In the genomic region with DNA sequence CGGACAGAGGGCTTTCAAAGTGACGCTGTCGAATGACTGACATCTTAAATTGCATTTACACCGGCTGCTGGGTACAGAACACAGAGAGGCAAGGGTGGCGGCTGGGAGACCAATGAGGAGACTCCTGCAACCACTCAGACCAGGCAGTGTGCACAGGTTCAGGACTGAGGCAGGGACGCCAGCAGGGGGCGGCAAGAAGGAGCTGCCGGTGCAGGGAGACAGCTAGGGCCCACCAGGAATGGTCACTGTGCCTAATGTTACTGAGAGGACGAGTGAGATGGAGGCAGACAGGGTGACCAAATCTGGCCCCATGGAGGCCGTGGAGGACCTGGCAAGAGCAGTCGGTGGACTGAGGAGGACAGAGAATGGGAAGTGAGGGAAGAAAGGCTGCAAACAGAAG, we compare ENCODE assay signal across 10 cellular contexts. TPM values are rescaled to one million over a fixed set of nuclear protein-coding genes. Genes with fewer than 3 reads are reported as not detected.
A peak's percentile ranks its signal among the peaks of the same experiment; 100 is the strongest.
DNase-seq lines count a peak whose midpoint lies in the region; ATAC-seq and TF ChIP-seq lines count a peak whose summit lies in the region.
"Had no signal": no experiment of that assay in that cellular context is flagged by ENCODE, and none has a peak within 500 bp of the region (broad histone marks: within the 10 kb centered on the region; RNA-seq: fewer than 3 reads in every experiment).

No MANE protein-coding gene starts in this region.

- no peaks in the 10 kb centered on the region for H3K9me3 ChIP-seq in upper lobe of right lung
- H3K9me3 ChIP-seq: stomach had no signal

- CTCF ChIA-PET in activated naive CD4-positive, alpha-beta T cell treated with anti-CD3 and anti-CD28 coated beads, Interleukin-2, amount 10 ng/mL, durations not matched to agents 7 days and 5 days (lab: Charles Lee) = interaction anchor here (1.9 kb wide), 1 partner anchor 39 kb away, joined by 7 read pairs; no protein-coding TSS in a partner anchor

- H3K4me3 Mint-ChIP-seq in activated naive CD4-positive, alpha-beta T cell treated with anti-CD3 and anti-CD28 coated beads, Interleukin-2, amount 10 ng/mL, durations not matched to agents 7 days and 5 days = no peak overlapping the region
- no peak overlapping the region for H3K4me3 Mint-ChIP-seq in chondrocyte (ENCODE audit: unreplicated experiment)

- TF ChIP-seq CTCF in chondrocyte (IDR thresholded peaks at IDR 0.05) (peak; percentile 71), upper lobe of right lung (IDR thresholded peaks at IDR 0.05) (no peak)

- intact Hi-C loops in upper lobe of right lung (cut with DNase I) = no loop called here

- ATAC-seq in HG02884 (IDR thresholded peaks at IDR 0.05; ENCODE audit: unreplicated experiment) = no peak
- no peak for ATAC-seq in upper lobe of right lung
- ATAC-seq in GM18511 (IDR thresholded peaks at IDR 0.05; ENCODE audit: unreplicated experiment) = no peak

- H3K4me1 ChIP-seq in upper lobe of right lung = no peaks in the 10 kb centered on the region
- H3K4me1 ChIP-seq: stomach had no signal

- no peaks in the 10 kb centered on the region for H3K36me3 ChIP-seq in upper lobe of right lung
- H3K36me3 ChIP-seq: stomach had no signal

- H3K4me1 Mint-ChIP-seq in activated naive CD4-positive, alpha-beta T cell treated with anti-CD3 and anti-CD28 coated beads, Interleukin-2, amount 10 ng/mL, durations not matched to agents 7 days and 5 days = no peaks in the 10 kb centered on the region
- peaks cover 17% of the 10 kb centered on the region for H3K4me1 Mint-ChIP-seq in chondrocyte (ENCODE audit: low read depth)

- H3K27ac Mint-ChIP-seq in activated naive CD4-positive, alpha-beta T cell treated with anti-CD3 and anti-CD28 coated beads, Interleukin-2, amount 10 ng/mL, durations not matched to agents 7 days and 5 days = no peak overlapping the region
- H3K27ac Mint-ChIP-seq in chondrocyte (ENCODE audit: unreplicated experiment) = no peak overlapping the region

- DNase-seq in activated naive CD4-positive, alpha-beta T cell treated with anti-CD3 and anti-CD28 coated beads, Interleukin-2, amount 10 ng/mL, durations not matched to agents 7 days and 5 days = peak; percentile 28
- DNase-seq in activated naive CD4-positive, alpha-beta T cell treated with anti-CD3 and anti-CD28 coated beads, Interleukin-2, amount 50 U/mL, for 16 hours = no peak
- DNase-seq in MV-4-11 (lab: John Stamatoyannopoulos, UW) (peak; percentile 3), chondrocyte (ENCODE audit: low spot score) (no peak), retina (peak; percentile 28), upper lobe of right lung (no peak)
- DNase-seq: EL, stomach had no signal

- H3K36me3 Mint-ChIP-seq in activated naive CD4-positive, alpha-beta T cell treated with anti-CD3 and anti-CD28 coated beads, Interleukin-2, amount 10 ng/mL, durations not matched to agents 7 days and 5 days = no peaks in the 10 kb centered on the region
- H3K36me3 Mint-ChIP-seq in chondrocyte (ENCODE audit: low read depth) = peaks cover 3% of the 10 kb centered on the region

- no peaks in the 10 kb centered on the region for H3K9me3 Mint-ChIP-seq in activated naive CD4-positive, alpha-beta T cell treated with anti-CD3 and anti-CD28 coated beads, Interleukin-2, amount 10 ng/mL, durations not matched to agents 7 days and 5 days
- peaks cover 3% of the 10 kb centered on the region for H3K9me3 Mint-ChIP-seq in chondrocyte (ENCODE audit: low read depth)

- H3K4me3 ChIP-seq in upper lobe of right lung = no peak overlapping the region
- H3K4me3 ChIP-seq: stomach had no signal

- peaks cover 21% of the 10 kb centered on the region for H3K27me3 Mint-ChIP-seq in activated naive CD4-positive, alpha-beta T cell treated with anti-CD3 and anti-CD28 coated beads, Interleukin-2, amount 10 ng/mL, durations not matched to agents 7 days and 5 days
- H3K27me3 Mint-ChIP-seq in chondrocyte (ENCODE audit: low read depth) = no peaks in the 10 kb centered on the region

- H3K27ac ChIP-seq in upper lobe of right lung = no peak overlapping the region
- H3K27ac ChIP-seq: stomach had no signal

- H3K27me3 ChIP-seq in upper lobe of right lung = peaks cover 27% of the 10 kb centered on the region

RNA-seq across cellular contexts. Expression of gene GLIS1, which starts 23.5 kb away (rescaled TPM):
- total RNA-seq in chondrocyte (17.3 to 36.2 TPM (median 17.4 TPM) in 3 replicates), upper lobe of right lung (0.14 TPM)

Comparison
In these comparisons a context has a peak if more than half of its experiments do, and no peak if none do; other contexts are left out.
1. DNase-seq: peak in activated naive CD4-positive, alpha-beta T cell treated with anti-CD3 and anti-CD28 coated beads, Interleukin-2, amount 10 ng/mL, durations not matched to agents 7 days and 5 days (single experiment), MV-4-11 (single experiment) and retina (single experiment); none in activated naive CD4-positive, alpha-beta T cell treated with anti-CD3 and anti-CD28 coated beads, Interleukin-2, amount 50 U/mL, for 16 hours (single experiment), chondrocyte (single experiment) and upper lobe of right lung (single experiment).
2. RNA of gene GLIS1, which starts 23.5 kb away (total RNA-seq): 17.3 to 36.2 TPM in chondrocyte; 0.14 TPM in upper lobe of right lung (single experiment); every median in the first group is over 10 times any median in the second.